Comparison of ENCODE assay signal across 11 cellular contexts in the genomic region with DNA sequence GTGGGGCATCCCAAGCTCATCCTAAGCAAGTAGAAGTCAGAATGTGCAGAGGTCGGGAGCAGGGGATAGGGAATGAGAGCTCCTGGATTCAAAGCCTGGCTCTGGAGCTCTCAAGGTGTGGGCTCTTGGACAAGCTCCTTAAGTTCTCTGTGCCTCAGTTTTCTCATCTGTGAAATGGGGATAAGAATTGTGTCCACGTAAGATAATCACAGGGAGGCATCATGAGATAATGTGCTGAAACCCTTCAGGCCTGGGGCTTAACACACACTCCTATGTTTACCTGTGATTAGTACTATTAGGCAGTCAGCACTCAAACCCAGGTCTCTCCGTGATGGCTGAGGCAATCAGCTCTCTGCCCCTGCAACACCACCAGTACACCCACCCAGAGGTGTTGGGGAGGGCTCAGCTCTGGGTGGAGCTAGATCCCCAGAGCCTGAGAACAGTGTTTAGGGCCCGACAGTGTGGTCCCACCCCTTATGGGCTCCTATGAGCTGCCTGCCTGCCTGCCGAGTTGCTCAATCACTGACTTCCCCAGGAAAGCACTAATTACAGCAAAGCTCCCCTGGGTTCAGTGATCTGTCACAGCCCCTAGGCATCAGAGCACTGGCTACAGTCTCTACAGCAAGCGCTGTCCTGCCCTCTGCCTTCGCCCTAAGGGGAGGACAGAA. TPM values are rescaled to one million over a fixed set of nuclear protein-coding genes. Genes with fewer than 3 reads are reported as not detected.
DNase-seq lines count a peak whose midpoint lies in the region; ATAC-seq, FAIRE-seq and TF ChIP-seq lines count a peak whose summit lies in the region.
"Had no signal": no experiment of that assay in that cellular context is flagged by ENCODE, and none has a peak within 500 bp of the region (broad histone marks: within the 10 kb centered on the region; RNA-seq: fewer than 3 reads in every experiment).

No MANE protein-coding gene starts in this region.

- ATAC-seq in esophagus mucosa (peak; percentile 58), mucosa of descending colon (peak; percentile 27), GM21390 (IDR thresholded peaks at IDR 0.05; ENCODE audit: unreplicated experiment) (no peak)

- intact Hi-C loops in mucosa of descending colon (cut with DNase I, micrococcal nuclease): no loop called here

- H3K4me1 Mint-ChIP-seq in immature natural killer cell: no peaks in the 10 kb centered on the region

- H3K4me1 ChIP-seq in mucosa of descending colon (ENCODE audit: low read depth): no peaks in the 10 kb centered on the region

- peaks cover 0 to 11% (median 8%) of the 10 kb centered on the region in 3 donors for H3K27me3 Mint-ChIP-seq in immature natural killer cell (ENCODE audit: low read depth in 3 of 3)

- H3K9me3 Mint-ChIP-seq in immature natural killer cell: no peaks in the 10 kb centered on the region
- H3K9me3 Mint-ChIP-seq: H9 had no signal

- H3K36me3 Mint-ChIP-seq in immature natural killer cell: no peaks in the 10 kb centered on the region

- H3K4me3 Mint-ChIP-seq in immature natural killer cell: no peak overlapping the region

- no peaks in the 10 kb centered on the region for H3K9me3 ChIP-seq in mucosa of descending colon

- H3K27ac Mint-ChIP-seq in immature natural killer cell: no peak overlapping the region
- H3K27ac Mint-ChIP-seq: H9 had no signal

- DNase-seq in GM03348 (ENCODE audit: low spot score): peak; percentile 36
- DNase-seq in OCI-M1 (lab: John Stamatoyannopoulos, UW): peak; percentile 55
- peak in 1 of 3 donors; percentile 54 for DNase-seq in mucosa of descending colon
- DNase-seq in immature natural killer cell: no peak
- DNase-seq in putamen (ENCODE audit: low spot score): no peak
- no peak for DNase-seq in frontal cortex (ENCODE audit: low spot score in 2 of 2)
- DNase-seq: effector memory CD4-positive, alpha-beta T cell; H9; NCI-H146 had no signal

- TF ChIP-seq CTCF in mucosa of descending colon (IDR thresholded peaks at IDR 0.05): no peak

- H3K36me3 ChIP-seq in mucosa of descending colon (ENCODE audit: low read depth): no peaks in the 10 kb centered on the region

- no peak for FAIRE-seq in frontal cortex (lab: Jason Lieb, UNC)

- H3K4me3 ChIP-seq in mucosa of descending colon: no peak overlapping the region

RNA-seq across cellular contexts. Expression of a gene that starts 6.3 kb away (rescaled TPM):
- 15.1 TPM for total RNA-seq in esophagus mucosa
- 10 to 100 TPM in 2 of 3 donors, 1 to 10 TPM in 1; 7.6 to 24.4 (median 14.1) TPM for total RNA-seq in mucosa of descending colon
- polyA plus RNA-seq in immature natural killer cell: under 1 TPM in 2 of 3 donors, not detected in 1; 0.29 to 0.39 TPM
- 6.1 TPM for total RNA-seq in frontal cortex

Comparison
In these comparisons a context has a peak if more than half of its experiments do, and no peak if none do; other contexts are left out.
1. DNase-seq: peak in GM03348 (single experiment) and OCI-M1 (single experiment); none in immature natural killer cell (0 of 3), putamen (single experiment) and frontal cortex (0 of 2).